ENCODE assay signal across 24 cellular contexts in the genomic region with DNA sequence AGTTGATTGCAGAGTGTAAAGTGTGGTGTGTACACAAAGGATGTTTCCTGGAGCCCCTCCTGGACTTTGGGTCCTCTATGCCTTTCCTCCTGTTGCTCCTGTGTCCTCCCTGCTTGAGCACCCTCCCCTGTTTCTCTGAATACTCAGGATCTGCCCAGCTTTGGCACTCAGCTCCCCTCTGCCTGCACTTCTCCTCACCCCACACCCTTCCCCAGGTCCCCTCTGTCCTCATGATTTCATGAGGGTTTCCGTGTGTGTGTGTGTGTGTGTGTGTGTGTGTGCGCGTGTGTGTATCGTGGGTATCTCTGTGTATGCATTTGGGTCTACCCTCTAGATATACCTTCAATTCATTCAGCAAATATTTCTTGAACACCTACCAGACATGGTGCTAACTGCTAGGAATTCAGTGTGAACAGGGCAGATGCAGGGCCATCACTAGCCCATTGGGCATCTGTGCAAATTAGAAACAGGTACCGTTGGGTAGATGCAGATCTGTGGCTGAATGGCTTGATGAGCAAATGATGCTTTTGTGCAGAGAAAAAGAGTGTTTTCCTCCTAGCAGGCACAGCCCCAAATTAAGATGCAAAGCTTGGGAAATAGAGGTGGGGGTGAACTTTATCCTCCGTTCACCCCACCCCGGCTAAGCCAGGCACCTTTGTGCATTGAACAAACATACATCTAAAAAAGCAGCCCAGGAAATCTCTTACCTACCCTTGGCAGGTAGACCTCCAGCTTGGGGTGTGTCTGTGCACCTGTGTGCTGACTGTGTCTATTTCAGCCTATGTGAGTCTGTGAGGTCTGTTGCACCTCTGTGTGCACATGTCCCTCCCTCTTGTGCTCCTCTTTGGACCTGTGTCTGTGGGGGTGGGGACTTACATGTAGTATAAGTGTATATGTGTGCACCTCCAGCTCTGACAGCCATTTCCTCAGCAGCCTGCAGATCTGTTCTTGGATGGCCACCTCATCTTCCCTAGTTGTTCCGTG.
DNase-seq lines count a peak whose midpoint lies in the region; ATAC-seq, FAIRE-seq and TF ChIP-seq lines count a peak whose summit lies in the region.
"Had no signal": no experiment of that assay in that cellular context is flagged by ENCODE, and none has a peak within 500 bp of the region (broad histone marks: within the 10 kb centered on the region; RNA-seq: fewer than 3 reads in every experiment).

No MANE protein-coding gene starts in this region.

- no peak for FAIRE-seq in HepG2 (lab: Jason Lieb, UNC)
- FAIRE-seq in H1 (lab: Jason Lieb, UNC), result no peak
- FAIRE-seq: GM18507, RCC 7860 had no signal

- H3K27ac ChIP-seq in HepG2 (ENCODE audit: extremely low read length, insufficient read depth, low read length) (no peak overlapping the region), right lobe of liver (no peak overlapping the region), H1 (ENCODE audit: low read depth, low read length) (no peak overlapping the region)
- H3K27ac ChIP-seq: GM23248, HL-60 had no signal

- no peaks in the 10 kb centered on the region for H4K20me1 ChIP-seq in HepG2 (ENCODE audit: insufficient read depth, low read length)
- no peaks in the 10 kb centered on the region for H4K20me1 ChIP-seq in Loucy (ENCODE audit: insufficient read depth, low read length, poor library complexity, severe bottlenecking)
- H4K20me1 ChIP-seq in H1 (replicated peaks in 1 of 2; ENCODE audit: control insufficient read depth in 1 of 2, insufficient read depth in 2 of 2, low read length in 2 of 2), result no peaks in the 10 kb centered on the region

- peak overlapping the region; percentile 39 for H3K4me2 ChIP-seq in HepG2 (ENCODE audit: low read depth, low read length)
- peak overlapping the region; percentile 51 for H3K4me2 ChIP-seq in Loucy (ENCODE audit: low read depth, low read length, poor library complexity, severe bottlenecking)
- no peak overlapping the region for H3K4me2 ChIP-seq in H1 (ENCODE audit: insufficient read depth in 1 of 2, low read depth in 2 of 2, low read length in 2 of 2)

- no peaks in the 10 kb centered on the region for H3K36me3 ChIP-seq in HepG2 (replicated peaks in 1 of 2; ENCODE audit: control insufficient read depth in 1 of 2, insufficient read depth in 2 of 2, low read length in 2 of 2)
- no peaks in the 10 kb centered on the region for H3K36me3 ChIP-seq in right lobe of liver
- no peaks in the 10 kb centered on the region for H3K36me3 ChIP-seq in Loucy (ENCODE audit: insufficient read depth, low read length)
- no peaks in the 10 kb centered on the region for H3K36me3 ChIP-seq in H1 (ENCODE audit: control insufficient read depth in 2 of 4, insufficient read depth in 4 of 4, low read length in 3 of 4)
- H3K36me3 ChIP-seq: HAP-1 had no signal

- H3K79me2 ChIP-seq in HepG2 (ENCODE audit: insufficient read depth, low read length) (no peaks in the 10 kb centered on the region), Loucy (ENCODE audit: insufficient read depth, low read length) (no peaks in the 10 kb centered on the region), H1 (ENCODE audit: control insufficient read depth in 1 of 2, insufficient read depth in 2 of 2, low read length in 2 of 2) (no peaks in the 10 kb centered on the region)

- H3F3A ChIP-seq in Loucy (ENCODE audit: low read depth), result no peaks in the 10 kb centered on the region

- H3K14ac ChIP-seq in H1 (ENCODE audit: insufficient read length), result no peak overlapping the region

- no peak overlapping the region for H3K4me3 ChIP-seq in HepG2 (replicated peaks in 1 of 3; ENCODE audit: insufficient read depth in 1 of 3, low read depth in 2 of 3, low read length in 3 of 3)
- H3K4me3 ChIP-seq in right lobe of liver, result no peak overlapping the region
- H3K4me3 ChIP-seq in Loucy (ENCODE audit: low read length, poor library complexity, severe bottlenecking), result no peak overlapping the region
- no peak overlapping the region for H3K4me3 ChIP-seq in H1 (ENCODE audit: extremely low read depth in 1 of 4, insufficient read depth in 2 of 4, low read depth in 3 of 4, low read length in 4 of 4)
- H3K4me3 ChIP-seq: GM23248, HAP-1 had no signal

- no peaks in the 10 kb centered on the region for H3K36me3 Mint-ChIP-seq in glutamatergic neuron (ENCODE audit: unreplicated experiment)
- H3K36me3 Mint-ChIP-seq: CD8-positive, alpha-beta T cell had no signal

- H2BK15ac ChIP-seq in H1 (ENCODE audit: low read length), result no peak overlapping the region

- peaks cover 1% of the 10 kb centered on the region; the same call in 1 of the 2 replicates for H3K23me2 ChIP-seq in H1 (ENCODE audit: low read depth, low read length)

- no peak overlapping the region for H4K91ac ChIP-seq in H1 (replicated peaks; ENCODE audit: insufficient read length, low read length)

- CTCF ChIA-PET in HepG2 (lab: Yijun Ruan, JAX; ENCODE audit: low intra/inter-chr PET ratio, low total read pairs), result no interaction called here
- CTCF ChIA-PET in H1 (lab: Charles Lee; ENCODE audit: partially characterized antibody), result interaction anchor here (0.9 to 1.5 kb wide), 2 partner anchors 129 to 174 kb away, joined by 3 read pairs; no protein-coding TSS in a partner anchor

- BruUV-seq in HepG2 (replicated peaks; lab: Mats Ljungman, UMichigan), result no TSS peak

- H2BK12ac ChIP-seq in H1 (ENCODE audit: low read depth, low read length), result 0 out of 2 replicates have a peak overlapping the region, but pooled peaks have one; percentile 7

- H2AFZ ChIP-seq in HepG2 (ENCODE audit: low read length) (no peak overlapping the region), Loucy (ENCODE audit: low read length) (peak overlapping the region; percentile 66), H1 (ENCODE audit: low read length) (no peak overlapping the region)
- H2AFZ ChIP-seq: GM23248 had no signal

- peaks cover 12% of the 10 kb centered on the region for H3K27me3 Mint-ChIP-seq in glutamatergic neuron (ENCODE audit: unreplicated experiment)

- H3K4me1 ChIP-seq in HepG2 (ENCODE audit: insufficient read depth, low read length) (peaks cover 39% of the 10 kb centered on the region), right lobe of liver (no peaks in the 10 kb centered on the region), Loucy (ENCODE audit: insufficient read depth, low read length, poor library complexity, severe bottlenecking) (peaks cover 38% of the 10 kb centered on the region), H1 (replicated peaks in 1 of 4; ENCODE audit: control insufficient read depth in 3 of 4, insufficient read depth in 4 of 4, low read length in 3 of 4) (peaks cover 0 to 3% (median 2%) of the 10 kb centered on the region in 4 experiments; a peak in 3 of 7 replicates)
- H3K4me1 ChIP-seq: HAP-1 had no signal

- H3K9ac ChIP-seq in HepG2 (ENCODE audit: insufficient read depth, low read depth, low read length) (no peak overlapping the region), Loucy (ENCODE audit: low read depth, low read length, poor library complexity, severe bottlenecking) (peak overlapping the region; percentile 20), H1 (replicated peaks in 1 of 4; ENCODE audit: extremely low read depth in 1 of 4, low read depth in 3 of 4, low read length in 3 of 4) (no peak overlapping the region)
- H3K9ac ChIP-seq: GM23248 had no signal

- no peak overlapping the region for H3K23ac ChIP-seq in H1 (ENCODE audit: insufficient read length)

- H3K27me3 ChIP-seq in HepG2 (ENCODE audit: control insufficient read depth in 1 of 2, insufficient read depth in 2 of 2, low read length in 2 of 2) (peaks cover 0 to 10% of the 10 kb centered on the region in 2 experiments; a peak in 2 of 5 replicates), right lobe of liver (no peaks in the 10 kb centered on the region), Loucy (ENCODE audit: insufficient read depth, low read length, poor library complexity, severe bottlenecking) (no peaks in the 10 kb centered on the region), H1 (replicated peaks in 1 of 4; ENCODE audit: control insufficient read depth in 3 of 4, extremely low read depth in 1 of 4, insufficient read depth in 3 of 4, low read length in 3 of 4) (no peaks in the 10 kb centered on the region)

- TF ChIP-seq EP300 in HepG2 (IDR thresholded peaks at IDR 0.05; ENCODE audit: low read depth in 2 of 2, low read length in 2 of 2) (no peak), HepG2 (CRISPR knock-in tag; IDR thresholded peaks at IDR 0.05; ENCODE audit: borderline replicate concordance) (no peak), H1 (IDR thresholded peaks at IDR 0.05; ENCODE audit: borderline replicate concordance in 1 of 2, low read depth in 2 of 2, low read length in 2 of 2) (no peak)

- H3K9me3 ChIP-seq in HepG2 (ENCODE audit: low read length) (no peaks in the 10 kb centered on the region), right lobe of liver (no peaks in the 10 kb centered on the region), Loucy (ENCODE audit: insufficient read depth, low read depth, low read length) (no peaks in the 10 kb centered on the region), H1 (ENCODE audit: insufficient read depth in 2 of 2, low read depth in 1 of 2, low read length in 1 of 2) (no peaks in the 10 kb centered on the region)
- H3K9me3 ChIP-seq: HAP-1 had no signal

- H2BK120ac ChIP-seq in H1 (replicated peaks; ENCODE audit: low read depth, low read length), result no peak overlapping the region

- in situ Hi-C loops in HepG2 (cut with HindIII; ENCODE audit: extremely low pct_ligation_motif_present, low pct_unique_long_range_greater_than_20kb), result no loop called here

- POLR2A ChIA-PET in HepG2 (lab: Yijun Ruan, JAX), result no interaction called here
- POLR2A ChIA-PET in H1 (lab: Charles Lee; ENCODE audit: partially characterized antibody), result no interaction called here

- no peaks in the 10 kb centered on the region for H3K9me3 Mint-ChIP-seq in glutamatergic neuron (ENCODE audit: unreplicated experiment)
- H3K9me3 Mint-ChIP-seq: CD8-positive, alpha-beta T cell had no signal

- H4K5ac ChIP-seq in H1 (ENCODE audit: insufficient read length, low read depth, low read length), result no peak overlapping the region

- H2AK5ac ChIP-seq in H1 (ENCODE audit: low read depth, low read length), result 0 out of 2 replicates have a peak overlapping the region, but pooled peaks have one; percentile 3

- H3K9me2 ChIP-seq in Loucy (replicated peaks; ENCODE audit: low read depth, low read length), result no peaks in the 10 kb centered on the region

- H4K8ac ChIP-seq in H1 (ENCODE audit: extremely low read depth, insufficient read depth, low read length), result no peak overlapping the region

- no peak overlapping the region for H3K56ac ChIP-seq in H1 (replicated peaks; ENCODE audit: insufficient read length, low read depth, low read length)

- intact Hi-C loops in HepG2 (cut with micrococcal nuclease; ENCODE audit: unreplicated experiment), result no loop called here
- intact Hi-C loops in right lobe of liver (cut with DNase I), result no loop called here
- intact Hi-C loops in Right ventricle myocardium superior (cut with DNase I), result no loop called here

- H3K4ac ChIP-seq in H1 (replicated peaks; ENCODE audit: insufficient read length, low read depth, low read length), result no peak overlapping the region

- ATAC-seq in HepG2, result peak; percentile 70
- no peak for ATAC-seq in right lobe of liver
- no peak for ATAC-seq in Right ventricle myocardium superior (ENCODE audit: poor library complexity)
- ATAC-seq: CD8-positive, alpha-beta T cell; Right ventricle myocardium inferior had no signal

- no peaks in the 10 kb centered on the region for H3K79me1 ChIP-seq in H1 (ENCODE audit: low read depth, low read length)

- TF ChIP-seq RAD21 in HepG2 (CRISPR knock-in tag; IDR thresholded peaks at IDR 0.05), result no peak
- TF ChIP-seq RAD21 in H1 (IDR thresholded peaks at IDR 0.05 in 1 of 2, conservative IDR thresholded peaks at IDR 0.05 in 1 of 2; ENCODE audit: low read depth in 2 of 2, low read length in 2 of 2), result no peak

- DNase-seq in HepG2 (ENCODE audit: low spot score) (peak; percentile 24), right lobe of liver (no peak), H1 (ENCODE audit: low read depth in 1 of 2, low spot score in 2 of 2) (no peak), glutamatergic neuron (no peak), ureter (ENCODE audit: low spot score) (no peak), Right ventricle myocardium superior (no peak)
- DNase-seq: Calu3; CD8-positive, alpha-beta T cell; DMS153; GDM1; KG1; NCI-H1105 treated with DMSO at 0.1 percent for 48 hours; NCI-H1694; NCI-H2081 treated with DMSO at 0.1 percent for 48 hours; NCI-H446 treated with DMSO at 0.1 percent for 48 hours; NCI-H526 treated with DMSO at 0.1 percent for 48 hours; OCI-M1 had no signal

- H3K4me3 Mint-ChIP-seq in glutamatergic neuron (ENCODE audit: unreplicated experiment), result no peak overlapping the region
- H3K4me3 Mint-ChIP-seq: CD8-positive, alpha-beta T cell had no signal

- 39% methylated on average over 8 of the region's 8 CpGs for WGBS in HepG2 (ENCODE audit: low lambda C conversion rate)
- 72% methylated on average over 6 of the region's 8 CpGs for WGBS in right lobe of liver (ENCODE audit: insufficient coverage, low coverage, low lambda C conversion rate, missing lambda C conversion rate)
- 84% methylated on average over 8 of the region's 8 CpGs; no CpG with 5 or more reads in 1 of the 2 experiments for WGBS in H1 (ENCODE audit: extremely low coverage in 1 of 2, insufficient coverage in 1 of 2, insufficient read length in 1 of 2, insufficient replicate concordance in 2 of 2, low coverage in 1 of 2, low lambda C conversion rate in 2 of 2, missing lambda C conversion rate in 1 of 2), 2 experiments

- H3K4me1 Mint-ChIP-seq in glutamatergic neuron (ENCODE audit: low read depth, unreplicated experiment), result peaks cover 6% of the 10 kb centered on the region

- no peak for TF ChIP-seq POLR2A in HepG2 (IDR thresholded peaks at IDR 0.05; ENCODE audit: insufficient read depth in 1 of 2, low read depth in 2 of 2, low read length in 2 of 2)
- TF ChIP-seq POLR2A in right lobe of liver (IDR thresholded peaks at IDR 0.05), result no peak
- no peak for TF ChIP-seq POLR2A in H1 (IDR thresholded peaks at IDR 0.05; ENCODE audit: control extremely low read depth in 1 of 2, low read depth in 2 of 2, low read length in 2 of 2)

- no peak overlapping the region for H2BK20ac ChIP-seq in H1 (ENCODE audit: low read length)

- no peak overlapping the region for H3K18ac ChIP-seq in H1 (ENCODE audit: extremely low read depth, low read length)

- H3K27ac Mint-ChIP-seq in glutamatergic neuron (ENCODE audit: unreplicated experiment), result no peak overlapping the region
- H3K27ac Mint-ChIP-seq: CD8-positive, alpha-beta T cell had no signal

- no peak for TF ChIP-seq CTCF in HepG2 (CRISPR knock-in tag; IDR thresholded peaks at IDR 0.05)
- TF ChIP-seq CTCF in right lobe of liver (IDR thresholded peaks at IDR 0.05), result no peak
- TF ChIP-seq CTCF in Loucy (conservative IDR thresholded peaks at IDR 0.05; ENCODE audit: low read length), result no peak
- no peak for TF ChIP-seq CTCF in H1 (IDR thresholded peaks at IDR 0.05; ENCODE audit: control extremely low read depth in 1 of 3, insufficient read depth in 1 of 3, low read depth in 1 of 3, low read length in 3 of 3)
- no peak for TF ChIP-seq CTCF in glutamatergic neuron (IDR thresholded peaks at IDR 0.05; ENCODE audit: partially characterized antibody, unreplicated experiment)

- H2BK5ac ChIP-seq in H1 (ENCODE audit: low read depth, low read length), result no peak overlapping the region

Comparison
In these comparisons a context has a peak if more than half of its experiments do, and no peak if none do; other contexts are left out.
1. H3K4me2 ChIP-seq: peak in HepG2 (single experiment) and Loucy (single experiment); none in H1 (0 of 2).
2. Of the 41 proteins assayed by ChIP-seq in both HepG2 and H1: peak only in HepG2: ZNF274; only in H1: none; in both: none; in neither: 40.